Comparison of ENCODE assay signal across 20 cellular contexts in the genomic region with DNA sequence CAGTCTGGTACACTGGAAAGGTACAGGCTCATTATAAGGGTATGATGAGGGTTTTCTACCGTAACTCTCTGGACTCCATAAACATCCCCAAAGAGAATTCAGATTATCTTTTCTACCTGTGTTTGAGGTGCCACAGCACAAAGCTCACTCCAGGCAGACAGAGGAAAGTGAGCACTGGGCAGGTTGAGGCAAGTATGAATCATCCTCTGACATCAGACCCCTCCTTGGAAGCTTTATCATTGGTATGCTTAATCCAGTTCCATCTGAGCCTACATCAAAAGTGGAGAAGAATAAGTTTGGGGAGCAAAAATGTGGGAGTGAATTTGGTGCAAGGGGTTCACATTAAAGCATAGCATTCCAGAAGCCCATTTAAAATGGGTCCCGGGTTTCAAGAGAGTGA. TPM values are rescaled to one million over a fixed set of nuclear protein-coding genes. Genes with fewer than 3 reads are reported as not detected.
"Had no signal": no experiment of that assay in that cellular context is flagged by ENCODE, and none has a peak within 500 bp of the region (broad histone marks: within the 10 kb centered on the region; RNA-seq: fewer than 3 reads in every experiment).

No MANE protein-coding gene starts in this region.

- H3K9me3 ChIP-seq: colonic mucosa, pancreas, psoas muscle, right atrium auricular region, thoracic aorta, upper lobe of left lung had no signal

- H3K36me3 ChIP-seq: colonic mucosa, pancreas, right atrium auricular region, thoracic aorta, upper lobe of left lung had no signal

- H3K79me2 ChIP-seq: hepatocyte had no signal

- H3K4me1 ChIP-seq: psoas muscle had no signal

- H3K4me2 ChIP-seq: hepatocyte had no signal

- DNase-seq: activated CD4-positive, alpha-beta T cell treated with anti-CD3 and anti-CD28 coated beads, Interleukin-2, amount 50 U/mL, for 4 hours; activated CD8-positive, alpha-beta memory T cell treated with anti-CD3 and anti-CD28 coated beads for 24 hours; activated CD8-positive, alpha-beta memory T cell treated with anti-CD3 and anti-CD28 coated beads, Interleukin-2, amount 50 U/mL, for 4 hours; activated T-cell treated with anti-CD3 and anti-CD28 coated beads, Interleukin-2, amount 50 U/mL, for 24 hours; colonic mucosa; glutamatergic neuron; immature natural killer cell; left cardiac atrium; pancreas; psoas muscle; stimulated activated CD4-positive, alpha-beta T cell treated with anti-CD3 and anti-CD28 coated beads, Interleukin-4, amount 100 ng/mL, for 24 hours; stimulated activated naive CD4-positive, alpha-beta T cell treated with Interleukin-2 at 50 U/mL for 16 hours; T-cell had no signal

- H3K27me3 ChIP-seq: colonic mucosa, hepatocyte, pancreas, right atrium auricular region, upper lobe of left lung had no signal

- H3K4me3 ChIP-seq: colonic mucosa, hepatocyte, pancreas, psoas muscle, right atrium auricular region, thoracic aorta, upper lobe of left lung had no signal

- ATAC-seq: activated naive CD4-positive, alpha-beta T cell treated with anti-CD3 and anti-CD28 coated beads, Interleukin-2, amount 50 U/mL, for 72 hours; activated T-helper 17 cell treated with anti-CD3 and anti-CD28 coated beads, Interleukin-2, amount 50 U/mL, for 72 hours; left cardiac atrium; pancreas; psoas muscle; T-cell had no signal

- H3K27ac ChIP-seq: colonic mucosa, hepatocyte, pancreas, psoas muscle, right atrium auricular region, thoracic aorta, upper lobe of left lung had no signal

- H2AFZ ChIP-seq: hepatocyte had no signal

RNA-seq across cellular contexts. Expression of gene C9orf152, which starts 21.7 kb away (rescaled TPM):
- total RNA-seq: activated naive CD4-positive, alpha-beta T cell treated with anti-CD3 and anti-CD28 coated beads, Interleukin-2, amount 50 U/mL, for 72 hours; activated T-helper 17 cell treated with anti-CD3 and anti-CD28 coated beads, Interleukin-2, amount 50 U/mL, for 72 hours; frontal cortex; left cardiac atrium; psoas muscle; right atrium auricular region had no signal
- polyA plus RNA-seq: immature natural killer cell had no signal
